Comparison of ENCODE assay signal across 34 cellular contexts in genomic region chrX:79443121-79443520, GRCh38.
"Had no signal": no experiment of that assay in that cellular context is flagged by ENCODE, and none has a peak within 500 bp of the region (broad histone marks: within the 10 kb centered on the region; RNA-seq: fewer than 3 reads in every experiment).

No MANE protein-coding gene starts in this region.

- DNase-seq: Karpas-422, Kasumi-1, MG63, MM.1S, MV-4-11, NCI-H1048, NCI-H1092, NCI-H1092 treated with DMSO at 0.1 percent for 48 hours, NCI-H1105, NCI-H1105 treated with DMSO at 0.1 percent for 48 hours, NCI-H1417, NCI-H1417 treated with DMSO at 0.1 percent for 48 hours, NCI-H1436, NCI-H1436 treated with DMSO at 0.1 percent for 48 hours, NCI-H146, NCI-H1694, NCI-H1694 treated with DMSO at 0.1 percent for 48 hours, NCI-H187, NCI-H187 treated with DMSO at 0.1 percent for 48 hours, NCI-H1930, NCI-H2029, NCI-H2029 treated with DMSO at 0.1 percent for 48 hours, NCI-H2081, NCI-H2081 treated with DMSO at 0.1 percent for 48 hours, NCI-H2107, NCI-H2171, NCI-H2171 treated with DMSO at 0.1 percent for 48 hours, NCI-H2227 treated with DMSO at 0.1 percent for 48 hours, NCI-H226, NCI-H345, NCI-H446, NCI-H446 treated with DMSO at 0.1 percent for 48 hours, NCI-H510A had no signal

- H3K27ac ChIP-seq: KMS-11 had no signal

- H3K36me3 ChIP-seq: MG63 had no signal

- H3K9ac ChIP-seq: KMS-11 had no signal

- H3K9me3 ChIP-seq: MG63 had no signal

- H3K4me3 ChIP-seq: MG63 had no signal

- H3K27me3 ChIP-seq: MG63 had no signal

- H3K4me2 ChIP-seq: KMS-11 had no signal
